In genomic region chr4:4868506-4869379, GRCh38 we compare ENCODE assay signal across 14 cellular contexts. TPM values are rescaled to one million over a fixed set of nuclear protein-coding genes. Genes with fewer than 3 reads are reported as not detected.
"Had no signal": no experiment of that assay in that cellular context is flagged by ENCODE, and none has a peak within 500 bp of the region (broad histone marks: within the 10 kb centered on the region; RNA-seq: fewer than 3 reads in every experiment).

No MANE protein-coding gene starts in this region.

- H3K27ac Mint-ChIP-seq: activated CD8-positive, alpha-beta memory T cell treated with anti-CD3 and anti-CD28 coated beads, Interleukin-2, amount 10 ng/mL, durations not matched to agents 7 days and 5 days; activated T-cell treated with anti-CD3 and anti-CD28 coated beads, Interleukin-2, amount 50 U/mL, for 24 hours had no signal

- H3K9me3 ChIP-seq: heart right ventricle had no signal

- H3K4me3 Mint-ChIP-seq: activated CD8-positive, alpha-beta memory T cell treated with anti-CD3 and anti-CD28 coated beads, Interleukin-2, amount 10 ng/mL, durations not matched to agents 7 days and 5 days; activated T-cell treated with anti-CD3 and anti-CD28 coated beads, Interleukin-2, amount 50 U/mL, for 24 hours; T-helper 17 cell had no signal

- H3K4me3 ChIP-seq: cardiac muscle cell, SK-N-MC had no signal

- H3K27ac ChIP-seq: cardiac muscle cell, heart right ventricle, SK-N-MC had no signal

- H3K9me3 Mint-ChIP-seq: activated T-cell treated with anti-CD3 and anti-CD28 coated beads, Interleukin-2, amount 50 U/mL, for 24 hours had no signal

- FAIRE-seq: astrocyte, frontal cortex had no signal

- DNase-seq: activated CD4-positive, CD25-positive, alpha-beta regulatory T cell; activated CD8-positive, alpha-beta memory T cell treated with anti-CD3 and anti-CD28 coated beads, Interleukin-2, amount 10 ng/mL, durations not matched to agents 7 days and 5 days; activated effector memory CD4-positive, alpha-beta T cell treated with anti-CD3 and anti-CD28 coated beads, Interleukin-2, amount 50 U/mL, for 16 hours; activated T-cell treated with anti-CD3 and anti-CD28 coated beads, Interleukin-2, amount 50 U/mL, for 24 hours; heart right ventricle; left ventricle myocardium superior; occipital lobe; stimulated activated CD4-positive, alpha-beta T cell treated with anti-CD3 and anti-CD28 coated beads, Interleukin-2, amount 100 ng/mL, for 48 hours; stimulated activated naive CD8-positive, alpha-beta T cell treated with anti-CD3 and anti-CD28 coated beads, Interleukin-15, Interleukin-2, amounts not matched to agents 100 U/mL and 50 U/mL, for 24 hours; T-helper 17 cell had no signal

- H3K36me3 ChIP-seq: cardiac muscle cell had no signal

- ATAC-seq: activated CD8-positive, alpha-beta memory T cell treated with anti-CD3 and anti-CD28 coated beads, Interleukin-2, amount 10 ng/mL, durations not matched to agents 7 days and 5 days; heart right ventricle; left ventricle myocardium superior; stimulated activated naive CD8-positive, alpha-beta T cell treated with anti-CD3 and anti-CD28 coated beads, Interleukin-15, Interleukin-2, amounts not matched to agents 100 U/mL and 50 U/mL, for 24 hours; T-helper 17 cell had no signal

RNA-seq across cellular contexts. Expression of gene MSX1, which starts 9.3 kb away (rescaled TPM):
- total RNA-seq: T-helper 17 cell had no signal
